In the genomic region with DNA sequence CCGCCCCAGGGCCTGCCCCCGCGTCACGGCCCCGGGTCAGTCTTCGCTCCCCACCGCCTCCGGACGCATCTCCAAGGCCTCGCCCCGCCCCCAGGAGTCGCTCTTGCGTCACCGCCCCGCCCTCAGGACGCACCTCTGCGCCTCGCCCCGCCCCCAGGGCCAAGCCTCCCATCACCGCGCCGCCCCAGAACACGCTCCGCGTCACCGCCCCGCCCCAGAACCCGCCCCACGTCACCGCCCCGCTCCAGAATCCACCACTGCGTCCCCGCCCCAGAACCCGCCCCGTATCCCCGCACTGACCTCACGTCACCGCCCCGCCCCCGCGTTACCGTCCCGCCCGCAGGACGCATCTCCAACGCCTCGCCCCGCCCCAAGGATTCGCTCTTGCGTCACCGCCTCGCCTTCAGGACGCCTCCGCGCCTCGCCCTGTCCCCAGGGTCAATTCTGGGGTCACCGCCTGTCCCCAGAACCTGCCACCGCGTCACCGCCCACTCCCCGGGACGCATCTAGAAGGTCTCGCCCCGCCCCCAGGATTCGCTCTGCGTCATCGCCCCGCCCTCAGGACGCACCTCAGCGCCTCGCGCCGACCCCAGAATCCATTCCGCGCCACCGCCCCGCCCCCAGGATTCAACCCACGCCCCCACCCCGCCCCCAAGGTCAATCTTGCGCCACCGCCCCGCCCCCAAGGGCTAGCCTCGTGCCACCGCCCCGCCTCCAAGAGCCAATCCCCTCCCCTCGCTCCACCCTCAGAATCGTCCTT, we compare ENCODE assay signal across 1 cellular context.
TF ChIP-seq lines count a peak whose summit lies in the region.

No MANE protein-coding gene starts in this region.

TF ChIP-seq in neural cell, 6 proteins besides CTCF, POLR2A, EP300 and RAD21 (continued from another document):
- TF ChIP-seq, protein P1, sequence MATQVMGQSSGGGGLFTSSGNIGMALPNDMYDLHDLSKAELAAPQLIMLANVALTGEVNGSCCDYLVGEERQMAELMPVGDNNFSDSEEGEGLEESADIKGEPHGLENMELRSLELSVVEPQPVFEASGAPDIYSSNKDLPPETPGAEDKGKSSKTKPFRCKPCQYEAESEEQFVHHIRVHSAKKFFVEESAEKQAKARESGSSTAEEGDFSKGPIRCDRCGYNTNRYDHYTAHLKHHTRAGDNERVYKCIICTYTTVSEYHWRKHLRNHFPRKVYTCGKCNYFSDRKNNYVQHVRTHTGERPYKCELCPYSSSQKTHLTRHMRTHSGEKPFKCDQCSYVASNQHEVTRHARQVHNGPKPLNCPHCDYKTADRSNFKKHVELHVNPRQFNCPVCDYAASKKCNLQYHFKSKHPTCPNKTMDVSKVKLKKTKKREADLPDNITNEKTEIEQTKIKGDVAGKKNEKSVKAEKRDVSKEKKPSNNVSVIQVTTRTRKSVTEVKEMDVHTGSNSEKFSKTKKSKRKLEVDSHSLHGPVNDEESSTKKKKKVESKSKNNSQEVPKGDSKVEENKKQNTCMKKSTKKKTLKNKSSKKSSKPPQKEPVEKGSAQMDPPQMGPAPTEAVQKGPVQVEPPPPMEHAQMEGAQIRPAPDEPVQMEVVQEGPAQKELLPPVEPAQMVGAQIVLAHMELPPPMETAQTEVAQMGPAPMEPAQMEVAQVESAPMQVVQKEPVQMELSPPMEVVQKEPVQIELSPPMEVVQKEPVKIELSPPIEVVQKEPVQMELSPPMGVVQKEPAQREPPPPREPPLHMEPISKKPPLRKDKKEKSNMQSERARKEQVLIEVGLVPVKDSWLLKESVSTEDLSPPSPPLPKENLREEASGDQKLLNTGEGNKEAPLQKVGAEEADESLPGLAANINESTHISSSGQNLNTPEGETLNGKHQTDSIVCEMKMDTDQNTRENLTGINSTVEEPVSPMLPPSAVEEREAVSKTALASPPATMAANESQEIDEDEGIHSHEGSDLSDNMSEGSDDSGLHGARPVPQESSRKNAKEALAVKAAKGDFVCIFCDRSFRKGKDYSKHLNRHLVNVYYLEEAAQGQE (IDR thresholded peaks at IDR 0.05; ENCODE audit: borderline replicate concordance), result no peak
